ENCODE assay signal across 8 cellular contexts in the genomic region with DNA sequence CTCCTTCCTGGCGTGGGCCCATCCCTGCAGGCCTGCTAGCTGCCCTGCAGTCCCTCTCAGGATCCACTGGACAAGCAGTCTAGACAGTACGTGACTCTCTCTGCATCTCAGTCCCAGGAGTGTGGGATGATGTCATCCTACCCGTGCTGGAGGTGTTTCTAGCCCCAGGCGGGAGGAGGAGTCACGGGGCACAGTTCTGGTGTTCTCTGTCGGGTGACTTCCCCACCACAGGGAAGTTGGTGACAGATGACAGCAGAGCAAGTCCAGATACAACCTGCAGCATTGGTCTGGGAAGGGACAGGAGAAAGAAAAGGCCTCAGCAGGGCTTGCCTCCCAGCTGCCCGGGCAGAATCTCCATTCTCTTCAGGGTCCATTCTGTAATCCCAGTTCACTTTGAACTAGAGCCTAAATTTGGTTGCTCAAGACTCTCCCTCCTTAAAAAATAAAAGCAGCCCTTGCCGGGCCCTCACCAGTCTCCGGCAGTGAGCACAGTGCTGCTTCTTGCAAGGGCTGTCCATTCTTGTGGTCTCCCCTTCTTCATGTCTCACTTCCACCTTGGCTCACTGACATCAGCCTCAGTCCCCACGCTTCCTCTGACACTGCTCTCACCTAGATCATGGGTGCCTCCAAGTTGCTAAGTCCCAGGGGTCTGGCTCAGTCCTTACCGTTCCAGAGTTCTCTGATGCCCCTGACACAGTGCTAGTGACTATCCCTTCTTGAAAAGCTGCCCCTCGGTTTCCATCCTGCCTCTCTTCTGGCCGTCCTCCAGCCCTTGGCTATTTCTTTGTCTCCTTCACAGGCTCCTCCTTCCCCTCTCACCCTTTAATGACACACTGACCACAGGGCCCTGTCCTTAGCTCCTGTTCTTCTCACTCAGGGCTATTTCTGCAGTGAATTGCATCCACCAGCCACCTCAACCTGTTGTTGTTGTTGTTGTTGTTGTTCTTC. TPM values are rescaled to one million over a fixed set of nuclear protein-coding genes. Genes with fewer than 3 reads are reported as not detected.
DNase-seq lines count a peak whose midpoint lies in the region; ATAC-seq lines count a peak whose summit lies in the region.

No MANE protein-coding gene starts in this region.

- H3K36me3 ChIP-seq in CD4-positive, CD25-positive, alpha-beta regulatory T cell (ENCODE audit: control insufficient read depth, insufficient read depth, low read length) = no peaks in the 10 kb centered on the region
- no peaks in the 10 kb centered on the region for H3K36me3 ChIP-seq in NT2/D1 (ENCODE audit: insufficient read depth, insufficient read length, low read length)

- peaks cover 0 to 5% (median 0%) of the 10 kb centered on the region in 7 donors for H3K9me3 Mint-ChIP-seq in CD4-positive, CD25-positive, alpha-beta regulatory T cell
- no peaks in the 10 kb centered on the region for H3K9me3 Mint-ChIP-seq in activated naive CD8-positive, alpha-beta T cell treated with anti-CD3 and anti-CD28 coated beads for 36 hours

- no peaks in the 10 kb centered on the region for H3K4me1 ChIP-seq in CD4-positive, CD25-positive, alpha-beta regulatory T cell (ENCODE audit: control insufficient read depth, insufficient read depth, low read length, poor library complexity, severe bottlenecking)
- H3K4me1 ChIP-seq in NT2/D1 (ENCODE audit: insufficient read depth, insufficient read length) = peaks cover 20% of the 10 kb centered on the region

- no peak overlapping the region for H3K9ac ChIP-seq in NT2/D1 (ENCODE audit: insufficient read length, low read depth)

- H3K4me3 ChIP-seq in CD4-positive, CD25-positive, alpha-beta regulatory T cell (ENCODE audit: low read depth, low read length) = no peak overlapping the region
- no peak overlapping the region for H3K4me3 ChIP-seq in NT2/D1 (ENCODE audit: insufficient read length, low read depth)

- ATAC-seq in CD4-positive, CD25-positive, alpha-beta regulatory T cell (ENCODE audit: low read depth in 2 of 2) = peak; percentile 57 to 65
- ATAC-seq in GM19324 (IDR thresholded peaks at IDR 0.05; ENCODE audit: low FRiP score, unreplicated experiment) = peak; percentile 81
- ATAC-seq in HG03175 (IDR thresholded peaks at IDR 0.05; ENCODE audit: unreplicated experiment) = peak; percentile 96

- no peak overlapping the region for H3K27ac ChIP-seq in CD4-positive, CD25-positive, alpha-beta regulatory T cell (ENCODE audit: insufficient read depth, low read length, poor library complexity, severe bottlenecking)

- no peaks in the 10 kb centered on the region for H3K27me3 Mint-ChIP-seq in CD4-positive, CD25-positive, alpha-beta regulatory T cell
- H3K27me3 Mint-ChIP-seq in activated naive CD8-positive, alpha-beta T cell treated with anti-CD3 and anti-CD28 coated beads for 36 hours = peaks cover 9% of the 10 kb centered on the region

- DNase-seq in CD4-positive, CD25-positive, alpha-beta regulatory T cell = peak in 1 of 3 donors; percentile 27
- DNase-seq in NT2/D1 (ENCODE audit: low read depth, low spot score) (peak; percentile 16), iPS-NIHi11 (ENCODE audit: low spot score) (peak; percentile 68), mesenteric fat pad (ENCODE audit: low spot score) (no peak)
- DNase-seq in activated naive CD8-positive, alpha-beta T cell treated with anti-CD3 and anti-CD28 coated beads for 36 hours = peak; percentile 65
- peak; percentile 16 to 46 for DNase-seq in stimulated activated CD4-positive, alpha-beta T cell treated with anti-CD3 and anti-CD28 coated beads, Interleukin-2, amount 100 ng/mL, for 48 hours

- H3K4me3 Mint-ChIP-seq in CD4-positive, CD25-positive, alpha-beta regulatory T cell = no peak overlapping the region
- peak overlapping the region; percentile 85 for H3K4me3 Mint-ChIP-seq in activated naive CD8-positive, alpha-beta T cell treated with anti-CD3 and anti-CD28 coated beads for 36 hours

- H3K27ac Mint-ChIP-seq in CD4-positive, CD25-positive, alpha-beta regulatory T cell = peak overlapping the region in 2 of 3 donors; percentile 64 to 86
- H3K27ac Mint-ChIP-seq in activated naive CD8-positive, alpha-beta T cell treated with anti-CD3 and anti-CD28 coated beads for 36 hours = peak overlapping the region; percentile 66

- no peaks in the 10 kb centered on the region for H3K4me1 Mint-ChIP-seq in CD4-positive, CD25-positive, alpha-beta regulatory T cell
- peaks cover 11% of the 10 kb centered on the region for H3K4me1 Mint-ChIP-seq in activated naive CD8-positive, alpha-beta T cell treated with anti-CD3 and anti-CD28 coated beads for 36 hours

- no peaks in the 10 kb centered on the region for H3K36me3 Mint-ChIP-seq in CD4-positive, CD25-positive, alpha-beta regulatory T cell
- peaks cover 2% of the 10 kb centered on the region for H3K36me3 Mint-ChIP-seq in activated naive CD8-positive, alpha-beta T cell treated with anti-CD3 and anti-CD28 coated beads for 36 hours

- H3K9me3 ChIP-seq in CD4-positive, CD25-positive, alpha-beta regulatory T cell (ENCODE audit: control insufficient read depth in 2 of 2, low read length in 2 of 2) = no peaks in the 10 kb centered on the region
- H3K9me3 ChIP-seq in NT2/D1 (ENCODE audit: insufficient read depth, low read length) = no peaks in the 10 kb centered on the region

- H3K27me3 ChIP-seq in CD4-positive, CD25-positive, alpha-beta regulatory T cell (ENCODE audit: control insufficient read depth, insufficient read depth, low read length) = no peaks in the 10 kb centered on the region
- no peaks in the 10 kb centered on the region for H3K27me3 ChIP-seq in NT2/D1 (ENCODE audit: insufficient read depth, insufficient read length)

RNA-seq across cellular contexts. Expression of gene SLC28A1, which starts 30.8 kb away (rescaled TPM):
- not detected for total RNA-seq in CD4-positive, CD25-positive, alpha-beta regulatory T cell
- polyA plus RNA-seq in CD4-positive, CD25-positive, alpha-beta regulatory T cell = not detected
- not detected for total RNA-seq in activated naive CD8-positive, alpha-beta T cell treated with anti-CD3 and anti-CD28 coated beads for 36 hours
- total RNA-seq in mesenteric fat pad = 0.19 TPM
